In the genomic region with DNA sequence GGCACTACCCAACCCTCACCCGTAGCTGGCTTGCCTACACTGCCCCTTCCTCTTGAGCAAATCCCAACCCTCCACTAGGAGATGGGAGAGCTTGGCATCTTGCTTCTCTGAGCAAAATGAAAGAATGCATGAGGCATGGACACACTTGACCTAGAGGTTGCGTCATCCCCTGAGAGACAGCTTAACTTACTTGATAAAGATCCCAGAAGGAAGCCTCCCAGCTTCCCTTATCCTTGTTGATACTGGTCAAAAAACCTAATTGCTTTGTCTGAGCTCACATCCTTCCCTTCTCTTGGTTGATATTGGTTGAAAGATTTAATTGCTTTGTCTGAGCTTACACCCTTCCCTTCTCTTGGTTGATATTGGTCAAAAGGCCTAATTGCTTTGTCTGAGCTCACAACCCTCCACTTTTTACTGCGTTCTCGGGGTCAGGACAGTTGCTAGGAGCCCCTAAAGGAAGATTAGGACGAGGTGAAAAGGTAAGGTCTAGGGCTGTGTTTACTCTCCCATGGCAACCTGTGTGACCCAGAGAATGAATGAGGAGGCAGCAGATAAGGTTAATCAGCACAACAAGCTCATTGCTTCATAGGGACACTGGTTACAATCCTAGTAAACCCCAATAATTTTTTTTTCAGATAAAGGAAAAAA, we compare ENCODE assay signal across 1 cellular context.
TF ChIP-seq lines count a peak whose summit lies in the region.

No MANE protein-coding gene starts in this region.

TF ChIP-seq in K562, 482 proteins besides CTCF, POLR2A, EP300 and RAD21 (continues in another document):
- TF ChIP-seq TCF3 (CRISPR knock-in tag; IDR thresholded peaks at IDR 0.05) (0 out of 2 replicates have a peak, but pooled peaks have one; percentile 19), GABPA (tag; conservative IDR thresholded peaks at IDR 0.05; ENCODE audit: low read depth) (0 out of 2 replicates have a peak, but pooled peaks have one; percentile 33), MAFG (tag; conservative IDR thresholded peaks at IDR 0.05) (no peak), COPS2 (conservative IDR thresholded peaks at IDR 0.05) (no peak), ZNF239 (CRISPR knock-in tag; IDR thresholded peaks at IDR 0.05) (no peak), ZNF324 (CRISPR knock-in tag; IDR thresholded peaks at IDR 0.05) (no peak), BDP1 (IDR thresholded peaks at IDR 0.05; ENCODE audit: insufficient read depth, insufficient read length) (no peak), ESRRA (IDR thresholded peaks at IDR 0.05; ENCODE audit: borderline replicate concordance, low read depth) (peak; percentile 43; the same call in 1 of the 2 replicates), HNRNPLL (IDR thresholded peaks at IDR 0.05; ENCODE audit: low read depth, low read length, poor library complexity, severe bottlenecking) (no peak), ZNF589 (CRISPR knock-in tag; IDR thresholded peaks at IDR 0.05; ENCODE audit: low read depth) (0 out of 2 replicates have a peak, but pooled peaks have one; percentile 26), MYBL2 (IDR thresholded peaks at IDR 0.05; ENCODE audit: low read depth) (no peak), MYBL2 (CRISPR knock-in tag; IDR thresholded peaks at IDR 0.05; ENCODE audit: borderline replicate concordance) (no peak), ZNF780A (CRISPR knock-in tag; IDR thresholded peaks at IDR 0.05) (no peak), ZNF41 (CRISPR knock-in tag; conservative IDR thresholded peaks at IDR 0.05) (no peak), ZNF431 (CRISPR knock-in tag; IDR thresholded peaks at IDR 0.05) (no peak), SMAD4 (CRISPR knock-in tag; conservative IDR thresholded peaks at IDR 0.05) (peak; percentile 68), SNIP1 (IDR thresholded peaks at IDR 0.05; ENCODE audit: low read depth) (no peak), KAT8 (IDR thresholded peaks at IDR 0.05; ENCODE audit: low read depth) (no peak), ZNF253 (CRISPR knock-in tag; conservative IDR thresholded peaks at IDR 0.05) (no peak), GATA2 (CRISPR knock-in tag; IDR thresholded peaks at IDR 0.05) (no peak), ZNF444 (CRISPR knock-in tag; IDR thresholded peaks at IDR 0.05) (no peak), TBL1XR1 (IDR thresholded peaks at IDR 0.05; ENCODE audit: low read length in 2 of 2) (peak in 1 of 2 experiments; percentile 36; a peak in 1 of 4 replicates), ZFX (CRISPR knock-in tag; IDR thresholded peaks at IDR 0.05) (no peak), SOX6 (IDR thresholded peaks at IDR 0.05) (peak; percentile 90), SPI1 (IDR thresholded peaks at IDR 0.05; ENCODE audit: borderline replicate concordance, low read depth, low read length) (no peak), IFI16 (CRISPR knock-in tag; IDR thresholded peaks at IDR 0.05) (no peak), ZNF146 (CRISPR knock-in tag; IDR thresholded peaks at IDR 0.05; ENCODE audit: unreplicated experiment) (no peak), PHF8 (IDR thresholded peaks at IDR 0.05; ENCODE audit: borderline replicate concordance, low read length) (no peak), ETV5 (CRISPR knock-in tag; IDR thresholded peaks at IDR 0.05; ENCODE audit: low read depth) (no peak), HNRNPK (IDR thresholded peaks at IDR 0.05; ENCODE audit: low read depth, low read length, poor library complexity, severe bottlenecking) (no peak), RNF2 (IDR thresholded peaks at IDR 0.05) (no peak; the same call in 1 of the 2 replicates), RAD51 (IDR thresholded peaks at IDR 0.05; ENCODE audit: borderline replicate concordance, low read depth) (no peak), ZNF174 (CRISPR knock-in tag; IDR thresholded peaks at IDR 0.05) (no peak), SMC3 (conservative IDR thresholded peaks at IDR 0.05; ENCODE audit: insufficient read depth, low read depth, low read length) (no peak), DMBX1 (CRISPR knock-in tag; IDR thresholded peaks at IDR 0.05; ENCODE audit: borderline replicate concordance) (no peak), SMARCB1 (IDR thresholded peaks at IDR 0.05; ENCODE audit: insufficient read length, low read depth) (no peak)
- TF ChIP-seq, protein P1, sequence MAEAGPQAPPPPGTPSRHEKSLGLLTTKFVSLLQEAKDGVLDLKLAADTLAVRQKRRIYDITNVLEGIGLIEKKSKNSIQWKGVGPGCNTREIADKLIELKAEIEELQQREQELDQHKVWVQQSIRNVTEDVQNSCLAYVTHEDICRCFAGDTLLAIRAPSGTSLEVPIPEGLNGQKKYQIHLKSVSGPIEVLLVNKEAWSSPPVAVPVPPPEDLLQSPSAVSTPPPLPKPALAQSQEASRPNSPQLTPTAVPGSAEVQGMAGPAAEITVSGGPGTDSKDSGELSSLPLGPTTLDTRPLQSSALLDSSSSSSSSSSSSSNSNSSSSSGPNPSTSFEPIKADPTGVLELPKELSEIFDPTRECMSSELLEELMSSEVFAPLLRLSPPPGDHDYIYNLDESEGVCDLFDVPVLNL (CRISPR knock-in tag; IDR thresholded peaks at IDR 0.05; ENCODE audit: low read depth): no peak
- TF ChIP-seq, protein P2, sequence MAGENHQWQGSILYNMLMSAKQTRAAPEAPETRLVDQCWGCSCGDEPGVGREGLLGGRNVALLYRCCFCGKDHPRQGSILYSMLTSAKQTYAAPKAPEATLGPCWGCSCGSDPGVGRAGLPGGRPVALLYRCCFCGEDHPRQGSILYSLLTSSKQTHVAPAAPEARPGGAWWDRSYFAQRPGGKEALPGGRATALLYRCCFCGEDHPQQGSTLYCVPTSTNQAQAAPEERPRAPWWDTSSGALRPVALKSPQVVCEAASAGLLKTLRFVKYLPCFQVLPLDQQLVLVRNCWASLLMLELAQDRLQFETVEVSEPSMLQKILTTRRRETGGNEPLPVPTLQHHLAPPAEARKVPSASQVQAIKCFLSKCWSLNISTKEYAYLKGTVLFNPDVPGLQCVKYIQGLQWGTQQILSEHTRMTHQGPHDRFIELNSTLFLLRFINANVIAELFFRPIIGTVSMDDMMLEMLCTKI (IDR thresholded peaks at IDR 0.05; ENCODE audit: partially characterized antibody): no peak
- TF ChIP-seq, protein P3, sequence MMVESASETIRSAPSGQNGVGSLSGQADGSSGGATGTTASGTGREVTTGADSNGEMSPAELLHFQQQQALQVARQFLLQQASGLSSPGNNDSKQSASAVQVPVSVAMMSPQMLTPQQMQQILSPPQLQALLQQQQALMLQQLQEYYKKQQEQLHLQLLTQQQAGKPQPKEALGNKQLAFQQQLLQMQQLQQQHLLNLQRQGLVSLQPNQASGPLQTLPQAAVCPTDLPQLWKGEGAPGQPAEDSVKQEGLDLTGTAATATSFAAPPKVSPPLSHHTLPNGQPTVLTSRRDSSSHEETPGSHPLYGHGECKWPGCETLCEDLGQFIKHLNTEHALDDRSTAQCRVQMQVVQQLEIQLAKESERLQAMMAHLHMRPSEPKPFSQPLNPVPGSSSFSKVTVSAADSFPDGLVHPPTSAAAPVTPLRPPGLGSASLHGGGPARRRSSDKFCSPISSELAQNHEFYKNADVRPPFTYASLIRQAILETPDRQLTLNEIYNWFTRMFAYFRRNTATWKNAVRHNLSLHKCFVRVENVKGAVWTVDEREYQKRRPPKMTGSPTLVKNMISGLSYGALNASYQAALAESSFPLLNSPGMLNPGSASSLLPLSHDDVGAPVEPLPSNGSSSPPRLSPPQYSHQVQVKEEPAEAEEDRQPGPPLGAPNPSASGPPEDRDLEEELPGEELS (CRISPR knock-in tag; IDR thresholded peaks at IDR 0.05; ENCODE audit: borderline replicate concordance): no peak
- TF ChIP-seq, protein P4, sequence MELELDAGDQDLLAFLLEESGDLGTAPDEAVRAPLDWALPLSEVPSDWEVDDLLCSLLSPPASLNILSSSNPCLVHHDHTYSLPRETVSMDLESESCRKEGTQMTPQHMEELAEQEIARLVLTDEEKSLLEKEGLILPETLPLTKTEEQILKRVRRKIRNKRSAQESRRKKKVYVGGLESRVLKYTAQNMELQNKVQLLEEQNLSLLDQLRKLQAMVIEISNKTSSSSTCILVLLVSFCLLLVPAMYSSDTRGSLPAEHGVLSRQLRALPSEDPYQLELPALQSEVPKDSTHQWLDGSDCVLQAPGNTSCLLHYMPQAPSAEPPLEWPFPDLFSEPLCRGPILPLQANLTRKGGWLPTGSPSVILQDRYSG (tag; conservative IDR thresholded peaks at IDR 0.05; ENCODE audit: low read depth): no peak
- TF ChIP-seq, protein P5, sequence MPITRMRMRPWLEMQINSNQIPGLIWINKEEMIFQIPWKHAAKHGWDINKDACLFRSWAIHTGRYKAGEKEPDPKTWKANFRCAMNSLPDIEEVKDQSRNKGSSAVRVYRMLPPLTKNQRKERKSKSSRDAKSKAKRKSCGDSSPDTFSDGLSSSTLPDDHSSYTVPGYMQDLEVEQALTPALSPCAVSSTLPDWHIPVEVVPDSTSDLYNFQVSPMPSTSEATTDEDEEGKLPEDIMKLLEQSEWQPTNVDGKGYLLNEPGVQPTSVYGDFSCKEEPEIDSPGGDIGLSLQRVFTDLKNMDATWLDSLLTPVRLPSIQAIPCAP (CRISPR knock-in tag; IDR thresholded peaks at IDR 0.05; ENCODE audit: borderline replicate concordance): no peak
- TF ChIP-seq, protein P6, sequence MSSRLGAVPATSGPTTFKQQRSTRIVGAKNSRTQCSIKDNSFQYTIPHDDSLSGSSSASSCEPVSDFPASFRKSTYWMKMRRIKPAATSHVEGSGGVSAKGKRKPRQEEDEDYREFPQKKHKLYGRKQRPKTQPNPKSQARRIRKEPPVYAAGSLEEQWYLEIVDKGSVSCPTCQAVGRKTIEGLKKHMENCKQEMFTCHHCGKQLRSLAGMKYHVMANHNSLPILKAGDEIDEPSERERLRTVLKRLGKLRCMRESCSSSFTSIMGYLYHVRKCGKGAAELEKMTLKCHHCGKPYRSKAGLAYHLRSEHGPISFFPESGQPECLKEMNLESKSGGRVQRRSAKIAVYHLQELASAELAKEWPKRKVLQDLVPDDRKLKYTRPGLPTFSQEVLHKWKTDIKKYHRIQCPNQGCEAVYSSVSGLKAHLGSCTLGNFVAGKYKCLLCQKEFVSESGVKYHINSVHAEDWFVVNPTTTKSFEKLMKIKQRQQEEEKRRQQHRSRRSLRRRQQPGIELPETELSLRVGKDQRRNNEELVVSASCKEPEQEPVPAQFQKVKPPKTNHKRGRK (tag; IDR thresholded peaks at IDR 0.05): no peak
- TF ChIP-seq, protein P7, sequence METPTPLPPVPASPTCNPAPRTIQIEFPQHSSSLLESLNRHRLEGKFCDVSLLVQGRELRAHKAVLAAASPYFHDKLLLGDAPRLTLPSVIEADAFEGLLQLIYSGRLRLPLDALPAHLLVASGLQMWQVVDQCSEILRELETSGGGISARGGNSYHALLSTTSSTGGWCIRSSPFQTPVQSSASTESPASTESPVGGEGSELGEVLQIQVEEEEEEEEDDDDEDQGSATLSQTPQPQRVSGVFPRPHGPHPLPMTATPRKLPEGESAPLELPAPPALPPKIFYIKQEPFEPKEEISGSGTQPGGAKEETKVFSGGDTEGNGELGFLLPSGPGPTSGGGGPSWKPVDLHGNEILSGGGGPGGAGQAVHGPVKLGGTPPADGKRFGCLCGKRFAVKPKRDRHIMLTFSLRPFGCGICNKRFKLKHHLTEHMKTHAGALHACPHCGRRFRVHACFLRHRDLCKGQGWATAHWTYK (CRISPR knock-in tag; IDR thresholded peaks at IDR 0.05): no peak
- TF ChIP-seq, protein P8, sequence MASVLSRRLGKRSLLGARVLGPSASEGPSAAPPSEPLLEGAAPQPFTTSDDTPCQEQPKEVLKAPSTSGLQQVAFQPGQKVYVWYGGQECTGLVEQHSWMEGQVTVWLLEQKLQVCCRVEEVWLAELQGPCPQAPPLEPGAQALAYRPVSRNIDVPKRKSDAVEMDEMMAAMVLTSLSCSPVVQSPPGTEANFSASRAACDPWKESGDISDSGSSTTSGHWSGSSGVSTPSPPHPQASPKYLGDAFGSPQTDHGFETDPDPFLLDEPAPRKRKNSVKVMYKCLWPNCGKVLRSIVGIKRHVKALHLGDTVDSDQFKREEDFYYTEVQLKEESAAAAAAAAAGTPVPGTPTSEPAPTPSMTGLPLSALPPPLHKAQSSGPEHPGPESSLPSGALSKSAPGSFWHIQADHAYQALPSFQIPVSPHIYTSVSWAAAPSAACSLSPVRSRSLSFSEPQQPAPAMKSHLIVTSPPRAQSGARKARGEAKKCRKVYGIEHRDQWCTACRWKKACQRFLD (CRISPR knock-in tag; IDR thresholded peaks at IDR 0.05): no peak
- TF ChIP-seq, protein P9, sequence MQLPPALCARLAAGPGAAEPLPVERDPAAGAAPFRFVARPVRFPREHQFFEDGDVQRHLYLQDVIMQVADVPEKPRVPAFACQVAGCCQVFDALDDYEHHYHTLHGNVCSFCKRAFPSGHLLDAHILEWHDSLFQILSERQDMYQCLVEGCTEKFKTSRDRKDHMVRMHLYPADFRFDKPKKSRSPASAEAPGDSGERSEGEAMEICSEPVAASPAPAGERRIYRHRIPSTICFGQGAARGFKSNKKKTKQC (CRISPR knock-in tag; IDR thresholded peaks at IDR 0.05): no peak
- TF ChIP-seq, protein P10, sequence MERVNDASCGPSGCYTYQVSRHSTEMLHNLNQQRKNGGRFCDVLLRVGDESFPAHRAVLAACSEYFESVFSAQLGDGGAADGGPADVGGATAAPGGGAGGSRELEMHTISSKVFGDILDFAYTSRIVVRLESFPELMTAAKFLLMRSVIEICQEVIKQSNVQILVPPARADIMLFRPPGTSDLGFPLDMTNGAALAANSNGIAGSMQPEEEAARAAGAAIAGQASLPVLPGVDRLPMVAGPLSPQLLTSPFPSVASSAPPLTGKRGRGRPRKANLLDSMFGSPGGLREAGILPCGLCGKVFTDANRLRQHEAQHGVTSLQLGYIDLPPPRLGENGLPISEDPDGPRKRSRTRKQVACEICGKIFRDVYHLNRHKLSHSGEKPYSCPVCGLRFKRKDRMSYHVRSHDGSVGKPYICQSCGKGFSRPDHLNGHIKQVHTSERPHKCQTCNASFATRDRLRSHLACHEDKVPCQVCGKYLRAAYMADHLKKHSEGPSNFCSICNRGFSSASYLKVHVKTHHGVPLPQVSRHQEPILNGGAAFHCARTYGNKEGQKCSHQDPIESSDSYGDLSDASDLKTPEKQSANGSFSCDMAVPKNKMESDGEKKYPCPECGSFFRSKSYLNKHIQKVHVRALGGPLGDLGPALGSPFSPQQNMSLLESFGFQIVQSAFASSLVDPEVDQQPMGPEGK (CRISPR knock-in tag; IDR thresholded peaks at IDR 0.05; ENCODE audit: borderline replicate concordance): no peak
- TF ChIP-seq, protein P11, sequence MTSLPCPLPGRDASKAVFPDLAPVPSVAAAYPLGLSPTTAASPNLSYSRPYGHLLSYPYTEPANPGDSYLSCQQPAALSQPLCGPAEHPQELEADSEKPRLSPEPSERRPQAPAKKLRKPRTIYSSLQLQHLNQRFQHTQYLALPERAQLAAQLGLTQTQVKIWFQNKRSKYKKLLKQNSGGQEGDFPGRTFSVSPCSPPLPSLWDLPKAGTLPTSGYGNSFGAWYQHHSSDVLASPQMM (CRISPR knock-in tag; IDR thresholded peaks at IDR 0.05): no peak
- TF ChIP-seq, protein P12, sequence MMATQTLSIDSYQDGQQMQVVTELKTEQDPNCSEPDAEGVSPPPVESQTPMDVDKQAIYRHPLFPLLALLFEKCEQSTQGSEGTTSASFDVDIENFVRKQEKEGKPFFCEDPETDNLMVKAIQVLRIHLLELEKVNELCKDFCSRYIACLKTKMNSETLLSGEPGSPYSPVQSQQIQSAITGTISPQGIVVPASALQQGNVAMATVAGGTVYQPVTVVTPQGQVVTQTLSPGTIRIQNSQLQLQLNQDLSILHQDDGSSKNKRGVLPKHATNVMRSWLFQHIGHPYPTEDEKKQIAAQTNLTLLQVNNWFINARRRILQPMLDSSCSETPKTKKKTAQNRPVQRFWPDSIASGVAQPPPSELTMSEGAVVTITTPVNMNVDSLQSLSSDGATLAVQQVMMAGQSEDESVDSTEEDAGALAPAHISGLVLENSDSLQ (IDR thresholded peaks at IDR 0.05): peak; percentile 22; the same call in 1 of the 2 replicates
